33 cellular contexts compared by ENCODE assay signal in genomic region chr1:185795181-185795580, GRCh38.
DNase-seq lines count a peak whose midpoint lies in the region; ATAC-seq and TF ChIP-seq lines count a peak whose summit lies in the region.
"Had no signal": no experiment of that assay in that cellular context is flagged by ENCODE, and none has a peak within 500 bp of the region (broad histone marks: within the 10 kb centered on the region; RNA-seq: fewer than 3 reads in every experiment).

No MANE protein-coding gene starts in this region.

- intact Hi-C loops in mucosa of descending colon (cut with DNase I, micrococcal nuclease): no loop called here

- H3K27me3 ChIP-seq in ACC112 (ENCODE audit: insufficient read depth, low read length) (no peaks in the 10 kb centered on the region), WERI-Rb-1 (ENCODE audit: insufficient read depth, low read depth, severe bottlenecking) (no peaks in the 10 kb centered on the region)
- H3K27me3 ChIP-seq: foreskin keratinocyte, heart right ventricle, suprapubic skin, upper lobe of right lung had no signal

- ATAC-seq in mucosa of descending colon: no peak
- ATAC-seq: activated T-cell treated with anti-CD3 and anti-CD28 coated beads, Interleukin-2, amount 50 U/mL, for 4 hours; foreskin keratinocyte; GM12878; heart right ventricle; PC-3; psoas muscle; stimulated activated naive B cell treated with anti-CD40 and anti-IgM and Interleukin-4, amounts not matched to agents 10 μg/mL and 1 μg/mL and 100 μg/mL, for 72 hours; upper lobe of right lung had no signal

- peak overlapping the region; percentile 83 for H3K27ac ChIP-seq in ACC112 (ENCODE audit: low read depth, low read length)
- H3K27ac ChIP-seq in WERI-Rb-1: no peak overlapping the region
- H3K27ac ChIP-seq: foreskin keratinocyte, heart right ventricle, HL-60, psoas muscle, SK-N-MC, suprapubic skin, upper lobe of right lung had no signal

- H3K9me3 ChIP-seq in WERI-Rb-1 (ENCODE audit: severe bottlenecking): peaks cover 2% of the 10 kb centered on the region
- H3K9me3 ChIP-seq in mucosa of descending colon: no peaks in the 10 kb centered on the region
- H3K9me3 ChIP-seq: suprapubic skin, upper lobe of right lung had no signal

- H3K79me2 ChIP-seq in ACC112 (ENCODE audit: control insufficient read depth, insufficient read depth, low read length, unreplicated experiment): no peaks in the 10 kb centered on the region

- H3K4me1 ChIP-seq in ACC112 (ENCODE audit: control insufficient read depth, insufficient read depth, low read length, unreplicated experiment) (peaks cover 9% of the 10 kb centered on the region), mucosa of descending colon (ENCODE audit: low read depth) (no peaks in the 10 kb centered on the region)
- H3K4me1 ChIP-seq: foreskin keratinocyte, psoas muscle had no signal

- TF ChIP-seq CTCF in cardiac fibroblast (IDR thresholded peaks at IDR 0.05; ENCODE audit: low read depth, low read length): no peak
- TF ChIP-seq CTCF in foreskin fibroblast (IDR thresholded peaks at IDR 0.05; ENCODE audit: low read depth, low read length): no peak
- no peak for TF ChIP-seq CTCF in WERI-Rb-1 (IDR thresholded peaks at IDR 0.05; ENCODE audit: low read depth, low read length)
- no peak for TF ChIP-seq CTCF in mucosa of descending colon (IDR thresholded peaks at IDR 0.05)

- no peaks in the 10 kb centered on the region for H3K36me3 ChIP-seq in ACC112 (ENCODE audit: insufficient read depth, low read length)
- no peaks in the 10 kb centered on the region for H3K36me3 ChIP-seq in WERI-Rb-1
- H3K36me3 ChIP-seq in mucosa of descending colon (ENCODE audit: low read depth): no peaks in the 10 kb centered on the region
- H3K36me3 ChIP-seq: heart right ventricle, suprapubic skin, upper lobe of right lung had no signal

- H3K4me3 ChIP-seq in ACC112 (ENCODE audit: low read depth, low read length) (no peak overlapping the region), cardiac fibroblast (replicated peaks in 1 of 2; ENCODE audit: low read depth in 2 of 2, low read length in 2 of 2) (no peak overlapping the region), foreskin fibroblast (ENCODE audit: low read depth in 1 of 2, low read length in 2 of 2) (no peak overlapping the region), WERI-Rb-1 (ENCODE audit: low read depth, low read length) (no peak overlapping the region), mucosa of descending colon (no peak overlapping the region)
- H3K4me3 ChIP-seq: GM12878, heart right ventricle, psoas muscle, SK-N-MC, suprapubic skin, upper lobe of right lung had no signal

- DNase-seq in GM04504 (ENCODE audit: low read depth) (peak; percentile 57), cardiac fibroblast (ENCODE audit: low read depth in 2 of 2) (peak; percentile 49 to 88), foreskin fibroblast (peak; percentile 16 to 22), WERI-Rb-1 (no peak), mucosa of descending colon (no peak), KG1 (lab: John Stamatoyannopoulos, UW) (no peak), mucosa of gallbladder (ENCODE audit: low spot score) (no peak)
- DNase-seq: 8988T; activated CD4-positive, alpha-beta T cell treated with anti-CD3 and anti-CD28 coated beads, Interleukin-2, amount 50 U/mL, for 1 hour; activated CD4-positive, CD25-positive, alpha-beta regulatory T cell; activated gamma-delta T cell; activated naive CD8-positive, alpha-beta T cell treated with anti-CD3 and anti-CD28 coated beads, Interleukin-2, amount 10 ng/mL, durations not matched to agents 7 days and 5 days; activated T-cell treated with anti-CD3 and anti-CD28 coated beads, Interleukin-2, amount 50 U/mL, for 4 hours; CD4-positive, alpha-beta T cell; effector CD4-positive, alpha-beta T cell; foreskin keratinocyte; H9; heart right ventricle; naive B cell; NCI-H1417; NCI-H2029; NCI-H526; NK-92 treated with Interleukin-12 subunit alpha and Interleukin-12 subunit beta, amount 100 ng/mL, for 24 hours; PC-3; psoas muscle; stimulated activated CD4-positive, alpha-beta T cell treated with anti-CD3 and anti-CD28 coated beads, Interleukin-15, amount 100 ng/mL, for 24 hours; stimulated activated naive B cell treated with anti-CD40 and anti-IgM and Interleukin-4, amounts not matched to agents 10 μg/mL and 1 μg/mL and 100 μg/mL, for 72 hours; upper lobe of right lung had no signal

- H2AFZ ChIP-seq in ACC112 (ENCODE audit: low read length, unreplicated experiment): no peak overlapping the region

Comparison
In these comparisons a context has a peak if more than half of its experiments do, and no peak if none do; other contexts are left out.
1. DNase-seq: peak in GM04504 (single experiment), cardiac fibroblast (2 of 2) and foreskin fibroblast (2 of 2); none in WERI-Rb-1 (single experiment), mucosa of descending colon (0 of 3), KG1 (single experiment) and mucosa of gallbladder (single experiment).